In the genomic region with DNA sequence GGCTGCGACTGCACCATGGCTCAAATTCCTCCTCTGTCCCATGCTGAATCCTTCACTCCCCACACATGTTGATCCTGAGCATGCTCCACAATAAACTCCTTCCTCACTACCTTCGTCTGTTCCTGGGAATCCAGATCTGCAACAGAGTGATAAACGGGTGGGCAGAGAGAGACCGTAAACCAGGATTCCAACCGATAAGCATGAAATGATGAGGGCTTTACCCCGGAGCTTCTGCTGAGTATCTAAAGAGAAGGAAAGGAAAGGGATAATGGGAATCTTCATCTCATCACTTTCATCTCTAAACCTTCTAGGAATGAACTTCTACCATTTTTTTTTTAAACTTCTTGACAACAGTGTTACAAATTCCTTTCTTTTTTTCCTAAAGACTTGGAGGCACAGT, we compare ENCODE assay signal across 31 cellular contexts.
"Had no signal": no experiment of that assay in that cellular context is flagged by ENCODE, and none has a peak within 500 bp of the region (broad histone marks: within the 10 kb centered on the region; RNA-seq: fewer than 3 reads in every experiment).

No MANE protein-coding gene starts in this region.

- H3K4me3 ChIP-seq: coronary artery, dorsolateral prefrontal cortex, esophagus muscularis mucosa, gastrocnemius medialis had no signal

- H3K9me3 Mint-ChIP-seq: activated CD4-positive, alpha-beta memory T cell treated with anti-CD3 and anti-CD28 coated beads, Interleukin-2, amount 10 ng/mL, durations not matched to agents 7 days and 5 days; activated CD4-positive, alpha-beta T cell treated with anti-CD3 and anti-CD28 coated beads, Interleukin-2, amount 10 ng/mL, durations not matched to agents 7 days and 5 days; activated T-cell treated with anti-CD3 and anti-CD28 coated beads, Interleukin-2, amount 50 U/mL, for 24 hours; activated T-helper 17 cell treated with anti-CD3 and anti-CD28 coated beads, Interleukin-2, amount 50 U/mL, for 72 hours; central memory CD8-positive, alpha-beta T cell; dendritic cell treated with granulocyte-macrophage colony-stimulating factor and Interleukin-4, amounts not matched to agents 40 ng/mL and 50 ng/mL, for 4 days; endodermal cell had no signal

- H3K4me3 Mint-ChIP-seq: activated CD4-positive, alpha-beta memory T cell treated with anti-CD3 and anti-CD28 coated beads, Interleukin-2, amount 10 ng/mL, durations not matched to agents 7 days and 5 days; activated CD4-positive, alpha-beta T cell treated with anti-CD3 and anti-CD28 coated beads, Interleukin-2, amount 10 ng/mL, durations not matched to agents 7 days and 5 days; activated naive CD8-positive, alpha-beta T cell; activated T-cell treated with anti-CD3 and anti-CD28 coated beads, Interleukin-2, amount 50 U/mL, for 24 hours; activated T-helper 17 cell treated with anti-CD3 and anti-CD28 coated beads, Interleukin-2, amount 50 U/mL, for 72 hours; central memory CD8-positive, alpha-beta T cell; dendritic cell treated with granulocyte-macrophage colony-stimulating factor and Interleukin-4, amounts not matched to agents 40 ng/mL and 50 ng/mL, for 4 days; endodermal cell had no signal

- ATAC-seq: activated T-helper 17 cell treated with anti-CD3 and anti-CD28 coated beads, Interleukin-2, amount 50 U/mL, for 72 hours; foreskin keratinocyte; gastrocnemius medialis had no signal

- H3K9me3 ChIP-seq: esophagus muscularis mucosa, gastrocnemius medialis had no signal

- H3K27ac ChIP-seq: brain microvascular endothelial cell, coronary artery, dorsolateral prefrontal cortex, esophagus muscularis mucosa, foreskin keratinocyte, gastrocnemius medialis had no signal

- H3K4me1 ChIP-seq: gastrocnemius medialis had no signal

- H3K27me3 ChIP-seq: brain microvascular endothelial cell, dorsolateral prefrontal cortex, foreskin keratinocyte, gastrocnemius medialis had no signal

- H3K36me3 Mint-ChIP-seq: activated naive CD8-positive, alpha-beta T cell had no signal

- DNase-seq: activated CD4-positive, alpha-beta memory T cell treated with anti-CD3 and anti-CD28 coated beads, Interleukin-2, amount 10 ng/mL, durations not matched to agents 7 days and 5 days; activated CD4-positive, alpha-beta T cell treated with anti-CD3 and anti-CD28 coated beads for 1 hour; activated CD4-positive, alpha-beta T cell treated with anti-CD3 and anti-CD28 coated beads for 4 hours; activated CD4-positive, alpha-beta T cell treated with anti-CD3 and anti-CD28 coated beads, Interleukin-2, amount 10 ng/mL, durations not matched to agents 7 days and 5 days; activated CD4-positive, alpha-beta T cell treated with anti-CD3 and anti-CD28 coated beads, Interleukin-2, amount 50 U/mL, for 4 hours; activated CD4-positive, CD25-positive, alpha-beta regulatory T cell; activated CD8-positive, alpha-beta memory T cell treated with anti-CD3 and anti-CD28 coated beads, Interleukin-2, amount 50 U/mL, for 48 hours; activated effector memory CD4-positive, alpha-beta T cell treated with Interleukin-2 at 50 U/mL for 16 hours; activated gamma-delta T cell treated with Interleukin-2 at 50 U/mL for 16 hours; activated naive CD4-positive, alpha-beta T cell treated with anti-CD3 and anti-CD28 coated beads, Interleukin-2, amount 50 U/mL, for 16 hours; activated naive CD4-positive, alpha-beta T cell treated with Interleukin-2 at 50 U/mL for 16 hours; activated T-cell treated with anti-CD3 and anti-CD28 coated beads for 4 hours; activated T-cell treated with anti-CD3 and anti-CD28 coated beads, Interleukin-2, amount 50 U/mL, for 24 hours; amniotic stem cell; anterior cingulate cortex; brain microvascular endothelial cell; dorsolateral prefrontal cortex; effector memory CD4-positive, alpha-beta T cell; endodermal cell; foreskin keratinocyte; gastrocnemius medialis; glutamatergic neuron; T-helper 2 cell had no signal

- H3K27ac Mint-ChIP-seq: activated CD4-positive, alpha-beta memory T cell treated with anti-CD3 and anti-CD28 coated beads, Interleukin-2, amount 10 ng/mL, durations not matched to agents 7 days and 5 days; activated CD4-positive, alpha-beta T cell treated with anti-CD3 and anti-CD28 coated beads, Interleukin-2, amount 10 ng/mL, durations not matched to agents 7 days and 5 days; activated naive CD8-positive, alpha-beta T cell; activated T-cell treated with anti-CD3 and anti-CD28 coated beads, Interleukin-2, amount 50 U/mL, for 24 hours; activated T-helper 17 cell treated with anti-CD3 and anti-CD28 coated beads, Interleukin-2, amount 50 U/mL, for 72 hours; dendritic cell treated with granulocyte-macrophage colony-stimulating factor and Interleukin-4, amounts not matched to agents 40 ng/mL and 50 ng/mL, for 4 days; endodermal cell had no signal

- FAIRE-seq: astrocyte, bronchial epithelial cell had no signal

- H3K4me1 Mint-ChIP-seq: activated CD4-positive, alpha-beta memory T cell treated with anti-CD3 and anti-CD28 coated beads, Interleukin-2, amount 10 ng/mL, durations not matched to agents 7 days and 5 days; activated CD4-positive, alpha-beta T cell treated with anti-CD3 and anti-CD28 coated beads, Interleukin-2, amount 10 ng/mL, durations not matched to agents 7 days and 5 days; activated T-helper 17 cell treated with anti-CD3 and anti-CD28 coated beads, Interleukin-2, amount 50 U/mL, for 72 hours; central memory CD8-positive, alpha-beta T cell had no signal

- H3K36me3 ChIP-seq: brain microvascular endothelial cell, esophagus muscularis mucosa, gastrocnemius medialis had no signal
